In the genomic region with DNA sequence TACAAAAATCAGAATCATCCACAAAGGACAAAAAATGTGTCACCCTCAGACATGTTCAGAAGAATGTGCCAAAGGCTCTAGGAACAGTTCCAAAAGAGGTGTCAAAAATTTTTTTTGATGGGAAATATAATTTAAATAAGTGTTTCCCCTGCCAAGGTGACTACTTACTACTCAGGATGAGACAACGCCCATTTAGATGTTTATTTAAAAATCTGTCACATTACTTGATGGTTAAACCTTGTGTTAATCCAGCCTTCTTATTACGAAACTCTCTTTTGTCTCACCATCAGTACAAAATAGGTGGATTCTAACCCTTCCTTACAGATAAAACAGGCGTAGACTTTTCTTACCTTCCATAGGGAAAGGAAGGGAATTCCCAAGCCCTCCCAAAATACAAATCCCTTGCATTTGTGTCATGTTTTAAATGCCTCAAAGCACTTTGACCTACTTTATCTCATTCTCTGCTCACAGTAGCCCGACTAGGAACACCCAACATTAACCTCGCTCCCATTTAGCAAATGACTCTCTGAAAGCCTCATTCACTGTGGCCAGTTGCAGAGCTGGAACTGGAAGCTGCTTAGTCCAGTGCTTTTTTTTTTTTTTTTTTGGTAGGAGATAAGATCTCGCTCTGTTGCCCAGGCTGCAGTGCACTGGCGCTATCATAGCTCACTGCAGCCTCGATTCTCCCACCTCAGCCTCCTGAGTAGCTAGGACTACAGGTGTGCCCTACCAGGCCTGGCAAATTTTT, we compare ENCODE assay signal across 12 cellular contexts. TPM values are rescaled to one million over a fixed set of nuclear protein-coding genes. Genes with fewer than 3 reads are reported as not detected.
DNase-seq lines count a peak whose midpoint lies in the region; ATAC-seq and TF ChIP-seq lines count a peak whose summit lies in the region.
"Had no signal": no experiment of that assay in that cellular context is flagged by ENCODE, and none has a peak within 500 bp of the region (broad histone marks: within the 10 kb centered on the region; RNA-seq: fewer than 3 reads in every experiment).

No MANE protein-coding gene starts in this region.

- TF ChIP-seq POLR2A in gastroesophageal sphincter (IDR thresholded peaks at IDR 0.05) (no peak), prostate gland (IDR thresholded peaks at IDR 0.05) (no peak)

- peak overlapping the region; percentile 9 for H3K27ac Mint-ChIP-seq in T-helper 17 cell
- H3K27ac Mint-ChIP-seq: activated T-cell treated with anti-CD3 and anti-CD28 coated beads, Interleukin-2, amount 50 U/mL, for 72 hours had no signal

- H3K36me3 ChIP-seq in GM23248 (ENCODE audit: low read depth) (no peaks in the 10 kb centered on the region), gastroesophageal sphincter (no peaks in the 10 kb centered on the region), prostate gland (no peaks in the 10 kb centered on the region)
- H3K36me3 ChIP-seq: BLaER1 treated with 17β-estradiol and CSF1 and Interleukin-3, amounts not matched to agents 10 nM and 100 nM had no signal

- H3K9ac ChIP-seq in GM23248, result no peak overlapping the region
- H3K9ac ChIP-seq: BLaER1 treated with 17β-estradiol and CSF1 and Interleukin-3, amounts not matched to agents 10 nM and 100 nM had no signal

- 48 to 55% methylated on average over 8 of the region's 8 CpGs for WGBS in GM23248 (ENCODE audit: low coverage in 1 of 2, low lambda C conversion rate in 2 of 2, missing lambda C conversion rate in 2 of 2), 2 experiments
- 13 to 14% methylated on average over 5 to 6 of the region's 8 CpGs for WGBS in gastroesophageal sphincter (ENCODE audit: low coverage in 1 of 2), 2 donors
- 41% methylated on average over 8 of the region's 8 CpGs for WGBS in prostate gland

- H3K9me2 ChIP-seq in GM23248 (ENCODE audit: insufficient read depth), result no peaks in the 10 kb centered on the region

- peaks cover 15% of the 10 kb centered on the region for H3K4me1 Mint-ChIP-seq in T-helper 17 cell

- no peak overlapping the region for H3K4me3 Mint-ChIP-seq in T-helper 17 cell
- H3K4me3 Mint-ChIP-seq: activated T-cell treated with anti-CD3 and anti-CD28 coated beads, Interleukin-2, amount 50 U/mL, for 72 hours had no signal

- ATAC-seq in T-helper 17 cell (no peak), gastroesophageal sphincter (peak; percentile 53), HG03175 (IDR thresholded peaks at IDR 0.05; ENCODE audit: unreplicated experiment) (no peak), GM21619 (IDR thresholded peaks at IDR 0.05; ENCODE audit: unreplicated experiment) (no peak)
- ATAC-seq: activated T-cell treated with anti-CD3 and anti-CD28 coated beads, Interleukin-2, amount 50 U/mL, for 72 hours had no signal

- H3K27me3 Mint-ChIP-seq in T-helper 17 cell, result no peaks in the 10 kb centered on the region

- intact Hi-C loops in prostate gland (cut with DNase I), result no loop called here

- H3K27me3 ChIP-seq in GM23248 (replicated peaks; ENCODE audit: insufficient read depth) (no peaks in the 10 kb centered on the region), gastroesophageal sphincter (no peaks in the 10 kb centered on the region), prostate gland (replicated peaks; ENCODE audit: insufficient read depth) (no peaks in the 10 kb centered on the region)
- H3K27me3 ChIP-seq: BLaER1 treated with 17β-estradiol and CSF1 and Interleukin-3, amounts not matched to agents 10 nM and 100 nM had no signal

- H3K4me1 ChIP-seq in GM23248 (ENCODE audit: insufficient read depth), result peaks cover 20% of the 10 kb centered on the region
- H3K4me1 ChIP-seq in gastroesophageal sphincter, result peaks cover 0 to 39% (median 8%) of the 10 kb centered on the region in 3 donors
- H3K4me1 ChIP-seq in prostate gland (replicated peaks), result no peaks in the 10 kb centered on the region

- peaks cover 9% of the 10 kb centered on the region for H3F3A ChIP-seq in GM23248 (ENCODE audit: insufficient read depth)

- no peaks in the 10 kb centered on the region for H3K9me3 ChIP-seq in GM23248 (ENCODE audit: low read depth)
- H3K9me3 ChIP-seq in T-helper 17 cell (ENCODE audit: control insufficient read depth, low read length, poor library complexity, severe bottlenecking), result no peaks in the 10 kb centered on the region
- no peaks in the 10 kb centered on the region for H3K9me3 ChIP-seq in gastroesophageal sphincter
- H3K9me3 ChIP-seq in prostate gland, result no peaks in the 10 kb centered on the region
- H3K9me3 ChIP-seq: BLaER1 treated with 17β-estradiol and CSF1 and Interleukin-3, amounts not matched to agents 10 nM and 100 nM had no signal

- H3K36me3 Mint-ChIP-seq in T-helper 17 cell (ENCODE audit: low read depth), result peaks cover 2% of the 10 kb centered on the region

- DNase-seq in GM23248 (peak; percentile 24), T-helper 17 cell (no peak), prostate gland (ENCODE audit: low spot score) (no peak), hepatic stellate cell (ENCODE audit: low spot score) (no peak), substantia nigra (lab: John Stamatoyannopoulos, UW) (no peak)
- DNase-seq: activated T-cell treated with anti-CD3 and anti-CD28 coated beads, Interleukin-2, amount 50 U/mL, for 72 hours; cortex of kidney; NCI-H524 had no signal

- no peak for TF ChIP-seq EP300 in gastroesophageal sphincter (IDR thresholded peaks at IDR 0.05)

- no peak overlapping the region for H3K4me2 ChIP-seq in GM23248 (ENCODE audit: unreplicated experiment)
- H3K4me2 ChIP-seq: BLaER1 treated with 17β-estradiol and CSF1 and Interleukin-3, amounts not matched to agents 10 nM and 100 nM had no signal

- H3K4me3 ChIP-seq in GM23248 (no peak overlapping the region), gastroesophageal sphincter (no peak overlapping the region), prostate gland (no peak overlapping the region)
- H3K4me3 ChIP-seq: BLaER1 treated with 17β-estradiol and CSF1 and Interleukin-3, amounts not matched to agents 10 nM and 100 nM had no signal

- in situ Hi-C loops in GM23248 (cut with MboI), result no loop called here

- no peak overlapping the region for H2AFZ ChIP-seq in GM23248

- TF ChIP-seq CTCF in gastroesophageal sphincter (IDR thresholded peaks at IDR 0.05) (no peak), prostate gland (IDR thresholded peaks at IDR 0.05) (no peak)

- H3K27ac ChIP-seq in GM23248 (no peak overlapping the region), gastroesophageal sphincter (peak overlapping the region; percentile 50 to 77 (median 64)), prostate gland (peak overlapping the region; percentile 9 to 30), substantia nigra (ENCODE audit: low read depth, low read length, poor library complexity, severe bottlenecking) (no peak overlapping the region)
- H3K27ac ChIP-seq: BLaER1 treated with 17β-estradiol and CSF1 and Interleukin-3, amounts not matched to agents 10 nM and 100 nM had no signal

- no peaks in the 10 kb centered on the region for H3K79me2 ChIP-seq in GM23248 (ENCODE audit: insufficient read depth)

- H4K20me1 ChIP-seq in GM23248 (ENCODE audit: insufficient read depth), result no peaks in the 10 kb centered on the region
- H4K20me1 ChIP-seq: BLaER1 treated with 17β-estradiol and CSF1 and Interleukin-3, amounts not matched to agents 10 nM and 100 nM had no signal

RNA-seq across cellular contexts. Expression of a gene that starts 5.8 kb away (rescaled TPM):
- total RNA-seq in GM23248 (2014; rRNA removed; shearing (Covaris generic)), result 40.6 and 41.8 TPM in 2 replicates
- 17.2 and 18.5 TPM in 2 replicates for polyA plus RNA-seq in GM23248 (2016; fragmentation: Nextera tagmentation; extraction: Ambion mirVana)
- total RNA-seq in T-helper 17 cell (100 to 1,000 TPM; 102 to 132 TPM), gastroesophageal sphincter (100 to 1,000 TPM in 1 of 4 donors, 10 to 100 TPM in 3; 60.5 to 103 (median 92.5) TPM), prostate gland (10 to 100 TPM; 35.0 to 68.4 TPM)

Comparison
In these comparisons a context has a peak if more than half of its experiments do, and no peak if none do; other contexts are left out.
1. H3K27ac ChIP-seq: peak in gastroesophageal sphincter (4 of 4) and prostate gland (2 of 2); none in GM23248 (single experiment) and substantia nigra (single experiment).